ENCODE assay signal across 1 cellular context in genomic region chr14:102081231-102082080, GRCh38.
TF ChIP-seq lines count a peak whose summit lies in the region.

No MANE protein-coding gene starts in this region.

TF ChIP-seq in HepG2, 621 proteins besides CTCF, POLR2A, EP300 and RAD21:
- peak; percentile 44; the same call in 1 of the 2 replicates for TF ChIP-seq RBFOX2 (IDR thresholded peaks at IDR 0.05; ENCODE audit: low read depth, low read length)
- TF ChIP-seq AGO1 (IDR thresholded peaks at IDR 0.05; ENCODE audit: low read depth, low read length, poor library complexity, severe bottlenecking), result peak; percentile 97
- TF ChIP-seq MYNN (CRISPR knock-in tag; IDR thresholded peaks at IDR 0.05; ENCODE audit: low read depth), result no peak
- no peak for TF ChIP-seq RELA (CRISPR knock-in tag; IDR thresholded peaks at IDR 0.05)
- TF ChIP-seq POLR2AphosphoS2 (IDR thresholded peaks at IDR 0.05; ENCODE audit: low read depth, low read length), result peak; percentile 52; the same call in 1 of the 2 replicates
TF ChIP-seq in HepG2: peak in this region for 3.
